Comparison of ENCODE assay signal across 29 cellular contexts in genomic region chr16:69267633-69268032, GRCh38.
"Had no signal": no experiment of that assay in that cellular context is flagged by ENCODE, and none has a peak within 500 bp of the region (broad histone marks: within the 10 kb centered on the region; RNA-seq: fewer than 3 reads in every experiment).

No MANE protein-coding gene starts in this region.

- H3K9me3 Mint-ChIP-seq: activated B cell treated with CpG ODN at 0.5 μM for 24 hours; activated CD8-positive, alpha-beta T cell treated with anti-CD3 and anti-CD28 coated beads for 36 hours; activated naive CD4-positive, alpha-beta T cell treated with anti-CD3 and anti-CD28 coated beads for 36 hours; activated naive CD4-positive, alpha-beta T cell treated with anti-CD3 and anti-CD28 coated beads, Interleukin-2, amount 50 U/mL, for 24 hours; activated naive CD8-positive, alpha-beta T cell treated with anti-CD3 and anti-CD28 coated beads, Interleukin-2, amount 10 ng/mL, durations not matched to agents 7 days and 5 days; activated T-cell treated with anti-CD3 and anti-CD28 coated beads, Interleukin-2, amount 50 U/mL, for 4 hours; activated T-helper 17 cell treated with anti-CD3 and anti-CD28 coated beads, Interleukin-2, amount 50 U/mL, for 72 hours; brain had no signal

- FAIRE-seq: endometrium had no signal

- H3K27ac ChIP-seq: ascending aorta, breast epithelium, cardiac muscle cell, colonic mucosa, esophagus muscularis mucosa, foreskin keratinocyte, gastrocnemius medialis, heart right ventricle, hepatocyte, VCaP had no signal

- H2AFZ ChIP-seq: hepatocyte had no signal

- H3K79me2 ChIP-seq: hepatocyte had no signal

- H3K27ac Mint-ChIP-seq: activated B cell treated with CpG ODN at 0.5 μM for 24 hours; activated CD8-positive, alpha-beta T cell treated with anti-CD3 and anti-CD28 coated beads for 36 hours; activated naive CD4-positive, alpha-beta T cell treated with anti-CD3 and anti-CD28 coated beads for 36 hours; activated naive CD4-positive, alpha-beta T cell treated with anti-CD3 and anti-CD28 coated beads, Interleukin-2, amount 50 U/mL, for 24 hours; activated naive CD8-positive, alpha-beta T cell treated with anti-CD3 and anti-CD28 coated beads, Interleukin-2, amount 10 ng/mL, durations not matched to agents 7 days and 5 days; activated T-helper 17 cell treated with anti-CD3 and anti-CD28 coated beads, Interleukin-2, amount 50 U/mL, for 72 hours; brain had no signal

- H3K4me1 ChIP-seq: ascending aorta, breast epithelium, colonic mucosa, foreskin keratinocyte, gastrocnemius medialis had no signal

- H3K36me3 ChIP-seq: colonic mucosa, gastrocnemius medialis had no signal

- DNase-seq: activated B cell treated with CpG ODN at 0.5 μM for 24 hours; activated CD4-positive, alpha-beta T cell treated with anti-CD3 and anti-CD28 coated beads for 48 hours; activated CD4-positive, alpha-beta T cell treated with anti-CD3 and anti-CD28 coated beads, Interleukin-2, amount 50 U/mL, for 1 hour; activated CD4-positive, alpha-beta T cell treated with anti-CD3 and anti-CD28 coated beads, Interleukin-2, amount 50 U/mL, for 48 hours; activated CD8-positive, alpha-beta memory T cell treated with anti-CD3 and anti-CD28 coated beads for 24 hours; activated CD8-positive, alpha-beta T cell treated with anti-CD3 and anti-CD28 coated beads for 36 hours; activated effector memory CD4-positive, alpha-beta T cell treated with anti-CD3 and anti-CD28 coated beads, Interleukin-2, amount 50 U/mL, for 16 hours; activated naive CD4-positive, alpha-beta T cell treated with anti-CD3 and anti-CD28 coated beads for 36 hours; activated naive CD8-positive, alpha-beta T cell treated with anti-CD3 and anti-CD28 coated beads, Interleukin-2, amount 10 ng/mL, durations not matched to agents 7 days and 5 days; activated T-cell treated with anti-CD3 and anti-CD28 coated beads, Interleukin-2, amount 50 U/mL, for 4 hours; central memory CD4-positive, alpha-beta T cell; cerebellar nuclear complex; colonic mucosa; effector CD8-positive, alpha-beta T cell; foreskin keratinocyte; gastrocnemius medialis; heart right ventricle; T-helper 2 cell had no signal

- ATAC-seq: activated CD4-positive, CD25-positive, alpha-beta regulatory T cell treated with anti-CD3 and anti-CD28 coated beads, Interleukin-2, amount 50 U/mL, for 24 hours; activated CD8-positive, alpha-beta T cell treated with anti-CD3 and anti-CD28 coated beads for 36 hours; activated T-cell treated with anti-CD3 and anti-CD28 coated beads, Interleukin-2, amount 50 U/mL, for 4 hours; activated T-helper 17 cell treated with anti-CD3 and anti-CD28 coated beads, Interleukin-2, amount 50 U/mL, for 72 hours; foreskin keratinocyte; gastrocnemius medialis; heart right ventricle had no signal

- H3K4me2 ChIP-seq: hepatocyte had no signal

- H3K9me3 ChIP-seq: ascending aorta, breast epithelium, colonic mucosa, esophagus muscularis mucosa, gastrocnemius medialis, heart right ventricle had no signal

- H3K4me3 Mint-ChIP-seq: activated B cell treated with CpG ODN at 0.5 μM for 24 hours; activated CD8-positive, alpha-beta T cell treated with anti-CD3 and anti-CD28 coated beads for 36 hours; activated naive CD4-positive, alpha-beta T cell treated with anti-CD3 and anti-CD28 coated beads for 36 hours; activated naive CD4-positive, alpha-beta T cell treated with anti-CD3 and anti-CD28 coated beads, Interleukin-2, amount 50 U/mL, for 24 hours; activated naive CD8-positive, alpha-beta T cell treated with anti-CD3 and anti-CD28 coated beads, Interleukin-2, amount 10 ng/mL, durations not matched to agents 7 days and 5 days; activated T-cell treated with anti-CD3 and anti-CD28 coated beads, Interleukin-2, amount 50 U/mL, for 4 hours; activated T-helper 17 cell treated with anti-CD3 and anti-CD28 coated beads, Interleukin-2, amount 50 U/mL, for 72 hours; brain had no signal

- H3K27me3 Mint-ChIP-seq: activated B cell treated with CpG ODN at 0.5 μM for 24 hours; activated CD8-positive, alpha-beta T cell treated with anti-CD3 and anti-CD28 coated beads for 36 hours; activated naive CD4-positive, alpha-beta T cell treated with anti-CD3 and anti-CD28 coated beads, Interleukin-2, amount 50 U/mL, for 24 hours; activated naive CD8-positive, alpha-beta T cell treated with anti-CD3 and anti-CD28 coated beads, Interleukin-2, amount 10 ng/mL, durations not matched to agents 7 days and 5 days; activated T-helper 17 cell treated with anti-CD3 and anti-CD28 coated beads, Interleukin-2, amount 50 U/mL, for 72 hours; brain had no signal

- H3K4me1 Mint-ChIP-seq: activated B cell treated with CpG ODN at 0.5 μM for 24 hours; activated naive CD4-positive, alpha-beta T cell treated with anti-CD3 and anti-CD28 coated beads, Interleukin-2, amount 50 U/mL, for 24 hours; activated T-helper 17 cell treated with anti-CD3 and anti-CD28 coated beads, Interleukin-2, amount 50 U/mL, for 72 hours; brain had no signal

- H3K27me3 ChIP-seq: ascending aorta, breast epithelium, cardiac muscle cell, colonic mucosa, esophagus muscularis mucosa, foreskin keratinocyte, gastrocnemius medialis, heart right ventricle, hepatocyte had no signal

- H3K4me3 ChIP-seq: ascending aorta, breast epithelium, cardiac muscle cell, colonic mucosa, esophagus muscularis mucosa, gastrocnemius medialis, heart right ventricle, hepatocyte had no signal

- H3K36me3 Mint-ChIP-seq: activated naive CD4-positive, alpha-beta T cell treated with anti-CD3 and anti-CD28 coated beads, Interleukin-2, amount 50 U/mL, for 24 hours had no signal
